ENCODE assay signal across 21 cellular contexts in genomic region chr7:149444260-149444659, GRCh38.
"Had no signal": no experiment of that assay in that cellular context is flagged by ENCODE, and none has a peak within 500 bp of the region (broad histone marks: within the 10 kb centered on the region; RNA-seq: fewer than 3 reads in every experiment).

No MANE protein-coding gene starts in this region.

- DNase-seq: activated CD4-positive, alpha-beta T cell treated with anti-CD3 and anti-CD28 coated beads for 1 hour; activated CD8-positive, alpha-beta memory T cell treated with anti-CD3 and anti-CD28 coated beads, Interleukin-2, amount 50 U/mL, for 48 hours; activated gamma-delta T cell treated with Interleukin-2 at 50 U/mL for 16 hours; activated naive CD8-positive, alpha-beta T cell treated with anti-CD3 and anti-CD28 coated beads for 36 hours; amniotic stem cell; effector memory CD8-positive, alpha-beta T cell; foreskin fibroblast; hypothalamus; stimulated activated CD4-positive, alpha-beta T cell treated with anti-CD3 and anti-CD28 coated beads, Interleukin-12 subunit alpha, Interleukin-12 subunit beta, amount 100 ng/mL, for 4 hours; stimulated activated CD4-positive, alpha-beta T cell treated with anti-CD3 and anti-CD28 coated beads, Interleukin-1b, Interleukin-23, amount 100 ng/mL, for 48 hours; stimulated activated CD8-positive, alpha-beta memory T cell treated with anti-CD3 and anti-CD28 coated beads, Interleukin-4, amount 100 ng/mL, for 48 hours; stimulated activated naive CD4-positive, alpha-beta T cell; substantia nigra; tibial artery; uterus had no signal

- ATAC-seq: effector memory CD8-positive, alpha-beta T cell; natural killer cell treated with Interleukin-12 subunit alpha and Interleukin-12 subunit beta and Interleukin-15 and Interleukin-18, amount 100 ng/mL, for 72 hours had no signal

- H3K27ac ChIP-seq: cardiac muscle cell, neutrophil, parathyroid adenoma, tibial artery, uterus, VCaP had no signal

- H3K27me3 Mint-ChIP-seq: activated naive CD8-positive, alpha-beta T cell treated with anti-CD3 and anti-CD28 coated beads for 36 hours; effector memory CD8-positive, alpha-beta T cell; natural killer cell treated with Interleukin-12 subunit alpha and Interleukin-12 subunit beta and Interleukin-15 and Interleukin-18, amount 100 ng/mL, for 72 hours had no signal

- H3K4me3 Mint-ChIP-seq: activated naive CD8-positive, alpha-beta T cell treated with anti-CD3 and anti-CD28 coated beads for 36 hours; effector memory CD8-positive, alpha-beta T cell; mesothelial cell of epicardium; natural killer cell treated with Interleukin-12 subunit alpha and Interleukin-12 subunit beta and Interleukin-15 and Interleukin-18, amount 100 ng/mL, for 72 hours had no signal

- H3K9ac ChIP-seq: parathyroid adenoma had no signal

- H3K9me3 Mint-ChIP-seq: activated naive CD8-positive, alpha-beta T cell treated with anti-CD3 and anti-CD28 coated beads for 36 hours; effector memory CD8-positive, alpha-beta T cell; mesothelial cell of epicardium; natural killer cell treated with Interleukin-12 subunit alpha and Interleukin-12 subunit beta and Interleukin-15 and Interleukin-18, amount 100 ng/mL, for 72 hours had no signal

- H3K4me1 Mint-ChIP-seq: mesothelial cell of epicardium had no signal

- H3K27ac Mint-ChIP-seq: activated naive CD8-positive, alpha-beta T cell treated with anti-CD3 and anti-CD28 coated beads for 36 hours; mesothelial cell of epicardium had no signal

- H3K27me3 ChIP-seq: cardiac muscle cell, neutrophil, tibial artery, uterus had no signal

- H2AFZ ChIP-seq: parathyroid adenoma had no signal

- H3K9me3 ChIP-seq: neutrophil, tibial artery, uterus had no signal

- H3K36me3 ChIP-seq: neutrophil, uterus had no signal

- H3K4me3 ChIP-seq: cardiac muscle cell, tibial artery, uterus had no signal

- H3K4me1 ChIP-seq: parathyroid adenoma, tibial artery, uterus had no signal
